ENCODE assay signal across 32 cellular contexts in genomic region chr1:206957639-206958038, GRCh38. TPM values are rescaled to one million over a fixed set of nuclear protein-coding genes. Genes with fewer than 3 reads are reported as not detected.
"Had no signal": no experiment of that assay in that cellular context is flagged by ENCODE, and none has a peak within 500 bp of the region (broad histone marks: within the 10 kb centered on the region; RNA-seq: fewer than 3 reads in every experiment).

No MANE protein-coding gene starts in this region.

- ATAC-seq: stimulated activated effector memory CD8-positive, alpha-beta T cell treated with anti-CD3 and anti-CD28 coated beads, Interleukin-12 subunit alpha, Interleukin-12 subunit beta, amount 100 ng/mL, for 72 hours; stimulated activated memory B cell treated with anti-CD40 and anti-IgM and Interleukin-4, amounts not matched to agents 10 μg/mL and 1 μg/mL and 100 μg/mL, for 72 hours; stimulated activated naive B cell treated with anti-CD40 and anti-IgM and Interleukin-4, amounts not matched to agents 10 μg/mL and 1 μg/mL and 100 μg/mL, for 72 hours; stimulated activated naive CD8-positive, alpha-beta T cell treated with anti-CD3 and anti-CD28 coated beads, Interleukin-15, amount 100 ng/mL, for 72 hours; stimulated activated naive CD8-positive, alpha-beta T cell treated with anti-CD3 and anti-CD28 coated beads, Interleukin-15, Interleukin-2, amounts not matched to agents 100 U/mL and 50 U/mL, for 24 hours; upper lobe of right lung had no signal

- H3K9me3 Mint-ChIP-seq: stimulated activated effector memory CD8-positive, alpha-beta T cell treated with anti-CD3 and anti-CD28 coated beads, Interleukin-12 subunit alpha, Interleukin-12 subunit beta, amount 100 ng/mL, for 72 hours; stimulated activated memory B cell treated with anti-CD40 and anti-IgM and Interleukin-4, amounts not matched to agents 10 μg/mL and 1 μg/mL and 100 μg/mL, for 72 hours; stimulated activated naive B cell treated with anti-CD40 and anti-IgM and Interleukin-4, amounts not matched to agents 10 μg/mL and 1 μg/mL and 100 μg/mL, for 72 hours; stimulated activated naive CD8-positive, alpha-beta T cell treated with anti-CD3 and anti-CD28 coated beads, Interleukin-15, amount 100 ng/mL, for 72 hours; stimulated activated naive CD8-positive, alpha-beta T cell treated with anti-CD3 and anti-CD28 coated beads, Interleukin-15, Interleukin-2, amounts not matched to agents 100 ng/mL and 50 ng/mL, for 24 hours; type B pancreatic cell had no signal

- FAIRE-seq: urothelium cell line had no signal

- H3K27ac ChIP-seq: stomach, suprapubic skin, testis, thoracic aorta, thyroid gland, tibial artery, transverse colon, upper lobe of left lung, upper lobe of right lung, uterus, vagina had no signal

- H3K27me3 Mint-ChIP-seq: stimulated activated memory B cell treated with anti-CD40 and anti-IgM and Interleukin-4, amounts not matched to agents 10 μg/mL and 1 μg/mL and 100 μg/mL, for 72 hours; stimulated activated naive B cell treated with anti-CD40 and anti-IgM and Interleukin-4, amounts not matched to agents 10 μg/mL and 1 μg/mL and 100 μg/mL, for 72 hours; stimulated activated naive CD8-positive, alpha-beta T cell treated with anti-CD3 and anti-CD28 coated beads, Interleukin-15, amount 100 ng/mL, for 72 hours; stimulated activated naive CD8-positive, alpha-beta T cell treated with anti-CD3 and anti-CD28 coated beads, Interleukin-15, Interleukin-2, amounts not matched to agents 100 ng/mL and 50 ng/mL, for 24 hours; type B pancreatic cell had no signal

- H3K4me3 Mint-ChIP-seq: stimulated activated effector memory CD8-positive, alpha-beta T cell treated with anti-CD3 and anti-CD28 coated beads, Interleukin-12 subunit alpha, Interleukin-12 subunit beta, amount 100 ng/mL, for 72 hours; stimulated activated memory B cell treated with anti-CD40 and anti-IgM and Interleukin-4, amounts not matched to agents 10 μg/mL and 1 μg/mL and 100 μg/mL, for 72 hours; stimulated activated naive B cell treated with anti-CD40 and anti-IgM and Interleukin-4, amounts not matched to agents 10 μg/mL and 1 μg/mL and 100 μg/mL, for 72 hours; stimulated activated naive CD8-positive, alpha-beta T cell treated with anti-CD3 and anti-CD28 coated beads, Interleukin-15, amount 100 ng/mL, for 72 hours; stimulated activated naive CD8-positive, alpha-beta T cell treated with anti-CD3 and anti-CD28 coated beads, Interleukin-15, Interleukin-2, amounts not matched to agents 100 ng/mL and 50 ng/mL, for 24 hours; type B pancreatic cell had no signal

- H3K4me1 ChIP-seq: testis, upper lobe of right lung, uterus had no signal

- H3K36me3 Mint-ChIP-seq: stimulated activated effector memory CD8-positive, alpha-beta T cell treated with anti-CD3 and anti-CD28 coated beads, Interleukin-12 subunit alpha, Interleukin-12 subunit beta, amount 100 ng/mL, for 72 hours; stimulated activated memory B cell treated with anti-CD40 and anti-IgM and Interleukin-4, amounts not matched to agents 10 μg/mL and 1 μg/mL and 100 μg/mL, for 72 hours; stimulated activated naive B cell treated with anti-CD40 and anti-IgM and Interleukin-4, amounts not matched to agents 10 μg/mL and 1 μg/mL and 100 μg/mL, for 72 hours; type B pancreatic cell had no signal

- H3K27me3 ChIP-seq: stomach, suprapubic skin, testis, thyroid gland, transverse colon, upper lobe of left lung, upper lobe of right lung, uterus, vagina had no signal

- H3K36me3 ChIP-seq: stomach, suprapubic skin, thoracic aorta, thyroid gland, tibial artery, transverse colon, upper lobe of left lung, upper lobe of right lung, uterus, vagina had no signal

- DNase-seq: stimulated activated CD4-positive, alpha-beta T cell treated with anti-CD3 and anti-CD28 coated beads, Interleukin-2, amount 100 ng/mL, for 48 hours; stimulated activated CD4-positive, alpha-beta T cell treated with anti-CD3 and anti-CD28 coated beads, Interleukin-4, amount 100 ng/mL, for 1 hour; stimulated activated CD4-positive, alpha-beta T cell treated with anti-CD3 and anti-CD28 coated beads, Interleukin-4, amount 100 ng/mL, for 24 hours; stimulated activated CD4-positive, alpha-beta T cell treated with anti-CD3 and anti-CD28 coated beads, Interleukin-4, amount 100 ng/mL, for 4 hours; stimulated activated CD8-positive, alpha-beta memory T cell treated with anti-CD3 and anti-CD28 coated beads, Interleukin-4, amount 100 ng/mL, for 48 hours; stimulated activated naive B cell treated with anti-CD40 and anti-IgM and Interleukin-4, amounts not matched to agents 10 μg/mL and 1 μg/mL and 100 μg/mL, for 72 hours; stimulated activated naive CD4-positive, alpha-beta T cell; stimulated activated naive CD4-positive, alpha-beta T cell treated with Interleukin-2 at 50 U/mL for 16 hours; stimulated activated naive CD8-positive, alpha-beta T cell treated with anti-CD3 and anti-CD28 coated beads, Interleukin-15, amount 100 ng/mL, for 72 hours; stimulated activated naive CD8-positive, alpha-beta T cell treated with anti-CD3 and anti-CD28 coated beads, Interleukin-15, Interleukin-2, amounts not matched to agents 100 U/mL and 50 U/mL, for 24 hours; stomach; substantia nigra; testis; thyroid gland; tibial artery; transverse colon; trophoblast cell; upper lobe of left lung; upper lobe of right lung; uterus had no signal

- H3K4me3 ChIP-seq: stomach, suprapubic skin, testis, thoracic aorta, thyroid gland, tibial artery, transverse colon, upper lobe of left lung, upper lobe of right lung, uterus, vagina had no signal

- H3K27ac Mint-ChIP-seq: stimulated activated effector memory CD8-positive, alpha-beta T cell treated with anti-CD3 and anti-CD28 coated beads, Interleukin-12 subunit alpha, Interleukin-12 subunit beta, amount 100 ng/mL, for 72 hours; stimulated activated memory B cell treated with anti-CD40 and anti-IgM and Interleukin-4, amounts not matched to agents 10 μg/mL and 1 μg/mL and 100 μg/mL, for 72 hours; stimulated activated naive B cell treated with anti-CD40 and anti-IgM and Interleukin-4, amounts not matched to agents 10 μg/mL and 1 μg/mL and 100 μg/mL, for 72 hours; stimulated activated naive CD8-positive, alpha-beta T cell treated with anti-CD3 and anti-CD28 coated beads, Interleukin-15, amount 100 ng/mL, for 72 hours; stimulated activated naive CD8-positive, alpha-beta T cell treated with anti-CD3 and anti-CD28 coated beads, Interleukin-15, Interleukin-2, amounts not matched to agents 100 ng/mL and 50 ng/mL, for 24 hours had no signal

- H3K9me3 ChIP-seq: stomach, suprapubic skin, testis, thoracic aorta, thyroid gland, tibial artery, transverse colon, upper lobe of left lung, upper lobe of right lung, uterus, vagina had no signal

RNA-seq across cellular contexts. Expression of gene PIGR, which starts 11.4 kb away (rescaled TPM):
- total RNA-seq: testis had no signal

RNA-seq across cellular contexts. Expression of gene FCAMR, which starts 12.6 kb away (rescaled TPM):
- total RNA-seq: subcutaneous adipose tissue, suprapubic skin, temporal lobe, thoracic aorta, thyroid gland, upper lobe of right lung, ureter, urinary bladder, uterus, vagina had no signal
- polyA plus RNA-seq: urinary bladder had no signal
